ENCODE assay signal across 28 cellular contexts in the genomic region with DNA sequence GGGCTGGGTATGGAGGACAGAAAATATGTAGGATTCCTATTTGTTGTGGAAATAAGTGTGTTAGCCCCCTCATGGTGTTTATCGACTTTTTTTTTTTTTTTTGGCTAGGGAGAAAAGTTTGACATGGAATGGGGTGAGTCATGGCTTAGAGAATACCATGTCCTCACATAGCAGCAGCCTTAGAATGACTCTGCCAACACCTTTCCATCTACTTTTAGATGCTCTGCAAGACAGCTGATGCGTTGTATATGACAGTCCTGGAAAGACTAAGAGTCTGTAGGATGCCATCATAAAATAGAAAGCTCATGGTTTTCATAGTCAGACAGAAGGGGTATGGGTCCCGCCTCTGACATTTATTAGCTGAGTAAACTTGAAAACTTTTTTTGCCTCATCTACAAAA. TPM values are rescaled to one million over a fixed set of nuclear protein-coding genes. Genes with fewer than 3 reads are reported as not detected.
DNase-seq lines count a peak whose midpoint lies in the region; ATAC-seq, FAIRE-seq and TF ChIP-seq lines count a peak whose summit lies in the region.
"Had no signal": no experiment of that assay in that cellular context is flagged by ENCODE, and none has a peak within 500 bp of the region (broad histone marks: within the 10 kb centered on the region; RNA-seq: fewer than 3 reads in every experiment).

No MANE protein-coding gene starts in this region.

- no peaks in the 10 kb centered on the region for H3K79me2 ChIP-seq in HepG2 (ENCODE audit: insufficient read depth, low read length)

- ATAC-seq in HepG2 = no peak
- no peak for ATAC-seq in right lobe of liver
- peak; percentile 53 for ATAC-seq in foreskin keratinocyte
- no peak for ATAC-seq in GM19023 (IDR thresholded peaks at IDR 0.05; ENCODE audit: unreplicated experiment)
- ATAC-seq: A549 had no signal

- no peaks in the 10 kb centered on the region for H3K9me3 ChIP-seq in HepG2 (ENCODE audit: low read length)
- H3K9me3 ChIP-seq in right lobe of liver = no peaks in the 10 kb centered on the region
- H3K9me3 ChIP-seq in tibial artery = no peaks in the 10 kb centered on the region
- H3K9me3 ChIP-seq: A549; BLaER1 treated with 17β-estradiol and CSF1 and Interleukin-3, amounts not matched to agents 10 nM and 100 nM; HAP-1 had no signal

- in situ Hi-C loops in HepG2 (cut with HindIII; ENCODE audit: extremely low pct_ligation_motif_present, low pct_unique_long_range_greater_than_20kb) = no loop called here

- TF ChIP-seq CTCF in HepG2 (CRISPR knock-in tag; IDR thresholded peaks at IDR 0.05) (no peak), right lobe of liver (IDR thresholded peaks at IDR 0.05) (no peak), foreskin keratinocyte (conservative IDR thresholded peaks at IDR 0.05) (no peak), tibial artery (IDR thresholded peaks at IDR 0.05) (no peak)

- POLR2A ChIA-PET in HepG2 (lab: Yijun Ruan, JAX) = no interaction called here

- WGBS in HepG2 (ENCODE audit: low lambda C conversion rate) = 92% methylated on average over 3 of the region's 3 CpGs
- WGBS in right lobe of liver (ENCODE audit: insufficient coverage, low coverage, low lambda C conversion rate, missing lambda C conversion rate) = 67% methylated on average over 3 of the region's 3 CpGs

- peaks cover 13 to 67% of the 10 kb centered on the region in 2 experiments for H3K36me3 ChIP-seq in HepG2 (replicated peaks in 1 of 2; ENCODE audit: control insufficient read depth in 1 of 2, insufficient read depth in 2 of 2, low read length in 2 of 2)
- H3K36me3 ChIP-seq in right lobe of liver = peaks cover 0 to 94% (median 46%) of the 10 kb centered on the region in 4 donors
- no peaks in the 10 kb centered on the region for H3K36me3 ChIP-seq in tibial artery
- H3K36me3 ChIP-seq: BLaER1 treated with 17β-estradiol and CSF1 and Interleukin-3, amounts not matched to agents 10 nM and 100 nM; HAP-1 had no signal

- no peaks in the 10 kb centered on the region for H4K20me1 ChIP-seq in HepG2 (ENCODE audit: insufficient read depth, low read length)
- H4K20me1 ChIP-seq: BLaER1 treated with 17β-estradiol and CSF1 and Interleukin-3, amounts not matched to agents 10 nM and 100 nM had no signal

- intact Hi-C loops in HepG2 (cut with micrococcal nuclease; ENCODE audit: unreplicated experiment) = no loop called here
- intact Hi-C loops in right lobe of liver (cut with DNase I) = no loop called here
- intact Hi-C loops in tibial artery (cut with DNase I; ENCODE audit: low total_unique reads) = no loop called here

- H2AFZ ChIP-seq in HepG2 (ENCODE audit: low read length) = no peak overlapping the region
- H2AFZ ChIP-seq: PC-9 had no signal

- no TSS peak for BruUV-seq in HepG2 (replicated peaks; lab: Mats Ljungman, UMichigan)

- TF ChIP-seq RAD21 in HepG2 (CRISPR knock-in tag; IDR thresholded peaks at IDR 0.05) = no peak

- no peaks in the 10 kb centered on the region for H3K27me3 ChIP-seq in HepG2 (ENCODE audit: control insufficient read depth in 1 of 2, insufficient read depth in 2 of 2, low read length in 2 of 2)
- H3K27me3 ChIP-seq in right lobe of liver = no peaks in the 10 kb centered on the region
- H3K27me3 ChIP-seq in foreskin keratinocyte = peaks cover 10% of the 10 kb centered on the region
- H3K27me3 ChIP-seq in tibial artery = no peaks in the 10 kb centered on the region
- H3K27me3 ChIP-seq: BLaER1 treated with 17β-estradiol and CSF1 and Interleukin-3, amounts not matched to agents 10 nM and 100 nM had no signal

- H3K9ac ChIP-seq in HepG2 (ENCODE audit: insufficient read depth, low read depth, low read length) = no peak overlapping the region
- H3K9ac ChIP-seq: BLaER1 treated with 17β-estradiol and CSF1 and Interleukin-3, amounts not matched to agents 10 nM and 100 nM had no signal

- TF ChIP-seq EP300 in HepG2 (IDR thresholded peaks at IDR 0.05; ENCODE audit: low read depth in 2 of 2, low read length in 2 of 2) = no peak
- no peak for TF ChIP-seq EP300 in HepG2 (CRISPR knock-in tag; IDR thresholded peaks at IDR 0.05; ENCODE audit: borderline replicate concordance)

- CTCF ChIA-PET in HepG2 (lab: Yijun Ruan, JAX; ENCODE audit: low intra/inter-chr PET ratio, low total read pairs) = no interaction called here

- H3K27ac ChIP-seq in HepG2 (ENCODE audit: extremely low read length, insufficient read depth, low read length) (no peak overlapping the region), right lobe of liver (no peak overlapping the region), foreskin keratinocyte (no peak overlapping the region), tibial artery (no peak overlapping the region)
- H3K27ac ChIP-seq: A549; BLaER1 treated with 17β-estradiol and CSF1 and Interleukin-3, amounts not matched to agents 10 nM and 100 nM; PC-9; SK-N-MC had no signal

- H3K4me3 ChIP-seq in HepG2 (replicated peaks in 1 of 3; ENCODE audit: insufficient read depth in 1 of 3, low read depth in 2 of 3, low read length in 3 of 3) (no peak overlapping the region), right lobe of liver (no peak overlapping the region), tibial artery (no peak overlapping the region)
- H3K4me3 ChIP-seq: A549; BLaER1 treated with 17β-estradiol and CSF1 and Interleukin-3, amounts not matched to agents 10 nM and 100 nM; HAP-1; PC-9; SK-N-MC had no signal

- TF ChIP-seq POLR2A in HepG2 (IDR thresholded peaks at IDR 0.05; ENCODE audit: insufficient read depth in 1 of 2, low read depth in 2 of 2, low read length in 2 of 2) (no peak), right lobe of liver (IDR thresholded peaks at IDR 0.05) (no peak)

- DNase-seq in HepG2 (ENCODE audit: low spot score) (no peak), right lobe of liver (no peak), foreskin keratinocyte (no peak), renal cortical epithelial cell (ENCODE audit: low read depth) (peak; percentile 14), tibial artery (no peak), SIG-M5 (lab: John Stamatoyannopoulos, UW) (no peak)
- DNase-seq: AML-193; CD4-positive, alpha-beta T cell; GOT3; HFFc6; IMR-90; KG1; NCI-H1048; NCI-H1417; NCI-H1694; NCI-H2029 treated with DMSO at 0.1 percent for 48 hours; NCI-H526 treated with DMSO at 0.1 percent for 48 hours; PC-9; RPMI8226; SHP77 treated with DMSO at 0.1 percent for 48 hours had no signal

- no peak for FAIRE-seq in HepG2 (lab: Jason Lieb, UNC)
- FAIRE-seq: A549, D721Med, GM18507 had no signal

- H3K4me1 ChIP-seq in HepG2 (ENCODE audit: insufficient read depth, low read length) (no peaks in the 10 kb centered on the region), right lobe of liver (no peaks in the 10 kb centered on the region), foreskin keratinocyte (no peaks in the 10 kb centered on the region), tibial artery (peaks cover 0 to 25% (median 12%) of the 10 kb centered on the region in 4 donors)
- H3K4me1 ChIP-seq: A549; BLaER1 treated with 17β-estradiol and CSF1 and Interleukin-3, amounts not matched to agents 10 nM and 100 nM; HAP-1 had no signal

- no peak overlapping the region for H3K4me2 ChIP-seq in HepG2 (ENCODE audit: low read depth, low read length)
- H3K4me2 ChIP-seq: A549; BLaER1 treated with 17β-estradiol and CSF1 and Interleukin-3, amounts not matched to agents 10 nM and 100 nM; PC-9 had no signal

RNA-seq across cellular contexts. Expression of a gene that starts 37.7 kb away (rescaled TPM):
- total RNA-seq in HepG2 (2016; rRNA removed; fragmentation: Illumina TruSeq; extraction: Trizol) (58.4 and 102 TPM in 2 replicates), right lobe of liver (100 to 1,000 TPM in 4 of 6 experiments, 10 to 100 TPM in 2; 91.6 to 134 (median 112) TPM), foreskin keratinocyte (0.21 TPM in 1 of 2 replicates, not detected in the other), renal cortical epithelial cell (0.17 TPM in 1 of 2 replicates, not detected in the other)
- total RNA-seq in HepG2 (2016; cell fraction: cytosol; rRNA removed; fragmentation: Illumina TruSeq; extraction: Trizol; ENCODE audit: low read depth) = 4.8 and 5.0 TPM in 2 replicates
- total RNA-seq in HepG2 (2016; cell fraction: insoluble cytoplasmic fraction; rRNA removed; fragmentation: Illumina TruSeq; extraction: Trizol) = 55.4 and 103 TPM in 2 replicates
- 13.6 and 15.4 TPM in 2 replicates for total RNA-seq in HepG2 (2016; cell fraction: membrane; rRNA removed; fragmentation: Illumina TruSeq; extraction: Trizol)
- total RNA-seq in HepG2 (2016; cell fraction: nucleus; rRNA removed; fragmentation: Illumina TruSeq; extraction: Trizol) = 112 and 117 TPM in 2 replicates
- polyA plus RNA-seq in HepG2 (2011; rRNA removed) (78.2 and 84.7 TPM in 2 replicates), foreskin keratinocyte (0.01 TPM in 1 of 2 replicates, not detected in the other)
- 25.7 and 42.3 TPM in 2 replicates for polyA plus RNA-seq in HepG2 (2011; cell fraction: cytosol; rRNA removed)
- polyA plus RNA-seq in HepG2 (2011; cell fraction: nucleus; rRNA removed) = 20.9 and 34.4 TPM in 2 replicates
- 101 and 154 TPM in 2 replicates for polyA plus RNA-seq in HepG2 (2012)
- polyA plus RNA-seq in HepG2 (2016; cell fraction: cytosol; fragmentation: Illumina TruSeq; extraction: Trizol; ENCODE audit: low read depth) = 2.5 and 2.9 TPM in 2 replicates
- 33.9 and 35.6 TPM in 2 replicates for polyA plus RNA-seq in HepG2 (2016; cell fraction: insoluble cytoplasmic fraction; fragmentation: Illumina TruSeq; extraction: Trizol; ENCODE audit: low read depth)
- polyA plus RNA-seq in HepG2 (2016; cell fraction: membrane; fragmentation: Illumina TruSeq; extraction: Trizol; ENCODE audit: low read depth) = 6.3 and 7.3 TPM in 2 replicates
- 83.7 and 84.7 TPM in 2 replicates for polyA plus RNA-seq in HepG2 (2016; cell fraction: nucleus; fragmentation: Illumina TruSeq; extraction: Trizol; ENCODE audit: insufficient read depth, low read depth)
- 235 TPM in 1 of 2 replicates, not detected in the other for polyA minus RNA-seq in HepG2 (2011; rRNA and poly(A)+ RNA removed; ENCODE audit: low replicate concordance)
- polyA minus RNA-seq in HepG2 (2011; cell fraction: cytosol; rRNA and poly(A)+ RNA removed) = 56.3 and 83.6 TPM in 2 replicates
- 111 and 137 TPM in 2 replicates for polyA minus RNA-seq in HepG2 (2011; cell fraction: nucleus; rRNA and poly(A)+ RNA removed)
- total RNA-seq: CD4-positive, alpha-beta T cell; G401; HFFc6; PC-9 had no signal

RNA-seq across cellular contexts. Expression of a gene that starts 45.3 kb away (rescaled TPM):
- not detected in 2 replicates for total RNA-seq in HepG2 (2016; rRNA removed; fragmentation: Illumina TruSeq; extraction: Trizol)
- not detected in 2 replicates for total RNA-seq in HepG2 (2016; cell fraction: cytosol; rRNA removed; fragmentation: Illumina TruSeq; extraction: Trizol; ENCODE audit: low read depth)
- total RNA-seq in HepG2 (2016; cell fraction: insoluble cytoplasmic fraction; rRNA removed; fragmentation: Illumina TruSeq; extraction: Trizol) = not detected in 2 replicates
- total RNA-seq in HepG2 (2016; cell fraction: membrane; rRNA removed; fragmentation: Illumina TruSeq; extraction: Trizol) = not detected in 2 replicates
- total RNA-seq in HepG2 (2016; cell fraction: nucleus; rRNA removed; fragmentation: Illumina TruSeq; extraction: Trizol) = not detected in 2 replicates
- polyA plus RNA-seq in HepG2 (2011; rRNA removed) = not detected in 2 replicates
- not detected in 2 replicates for polyA plus RNA-seq in HepG2 (2011; cell fraction: cytosol; rRNA removed)
- polyA plus RNA-seq in HepG2 (2011; cell fraction: nucleus; rRNA removed) = not detected in 2 replicates
- polyA plus RNA-seq in HepG2 (2012) = not detected in 2 replicates
- polyA plus RNA-seq in HepG2 (2016; cell fraction: cytosol; fragmentation: Illumina TruSeq; extraction: Trizol; ENCODE audit: low read depth) = not detected in 2 replicates
- polyA plus RNA-seq in HepG2 (2016; cell fraction: insoluble cytoplasmic fraction; fragmentation: Illumina TruSeq; extraction: Trizol; ENCODE audit: low read depth) = not detected in 2 replicates
- polyA plus RNA-seq in HepG2 (2016; cell fraction: membrane; fragmentation: Illumina TruSeq; extraction: Trizol; ENCODE audit: low read depth) = not detected in 2 replicates
- polyA plus RNA-seq in HepG2 (2016; cell fraction: nucleus; fragmentation: Illumina TruSeq; extraction: Trizol; ENCODE audit: insufficient read depth, low read depth) = not detected in 2 replicates
- polyA minus RNA-seq in HepG2 (2011; rRNA and poly(A)+ RNA removed; ENCODE audit: low replicate concordance) = 0.05 TPM in 1 of 2 replicates, not detected in the other
- not detected in 2 replicates for polyA minus RNA-seq in HepG2 (2011; cell fraction: cytosol; rRNA and poly(A)+ RNA removed)
- not detected in 2 replicates for polyA minus RNA-seq in HepG2 (2011; cell fraction: nucleus; rRNA and poly(A)+ RNA removed)
- under 1 TPM in 4 of 6 experiments, not detected in 2; 0.02 to 0.19 (median 0.12) TPM for total RNA-seq in right lobe of liver
- total RNA-seq in foreskin keratinocyte = not detected in 2 replicates
- polyA plus RNA-seq in foreskin keratinocyte = not detected in 2 replicates
- total RNA-seq in renal cortical epithelial cell = 0.05 TPM in 1 of 2 replicates, not detected in the other
- total RNA-seq: CD4-positive, alpha-beta T cell; G401; IMR-90 had no signal
- polyA plus RNA-seq: A549, IMR-90 had no signal

RNA-seq across cellular contexts. Expression of a gene that starts 48.4 kb away (rescaled TPM):
- total RNA-seq in HepG2 (2016; rRNA removed; fragmentation: Illumina TruSeq; extraction: Trizol) (12.6 and 18.8 TPM in 2 replicates), right lobe of liver (1 to 10 TPM; 3.5 to 6.5 (median 4.0) TPM), foreskin keratinocyte (5.7 and 6.1 TPM in 2 replicates), renal cortical epithelial cell (12.5 and 16.1 TPM in 2 replicates)
- 1.7 and 2.0 TPM in 2 replicates for total RNA-seq in HepG2 (2016; cell fraction: cytosol; rRNA removed; fragmentation: Illumina TruSeq; extraction: Trizol; ENCODE audit: low read depth)
- 10.2 and 21.2 TPM in 2 replicates for total RNA-seq in HepG2 (2016; cell fraction: insoluble cytoplasmic fraction; rRNA removed; fragmentation: Illumina TruSeq; extraction: Trizol)
- 3.0 and 5.1 TPM in 2 replicates for total RNA-seq in HepG2 (2016; cell fraction: membrane; rRNA removed; fragmentation: Illumina TruSeq; extraction: Trizol)
- total RNA-seq in HepG2 (2016; cell fraction: nucleus; rRNA removed; fragmentation: Illumina TruSeq; extraction: Trizol) = 7.6 and 13.0 TPM in 2 replicates
- polyA plus RNA-seq in HepG2 (2011; rRNA removed) (2.1 and 3.9 TPM in 2 replicates), foreskin keratinocyte (2.1 and 2.6 TPM in 2 replicates)
- 1.2 and 1.9 TPM in 2 replicates for polyA plus RNA-seq in HepG2 (2011; cell fraction: cytosol; rRNA removed)
- polyA plus RNA-seq in HepG2 (2011; cell fraction: nucleus; rRNA removed) = 1.6 TPM in 2 replicates
- polyA plus RNA-seq in HepG2 (2012) = 3.4 and 5.1 TPM in 2 replicates
- 0.54 and 0.82 TPM in 2 replicates for polyA plus RNA-seq in HepG2 (2016; cell fraction: cytosol; fragmentation: Illumina TruSeq; extraction: Trizol; ENCODE audit: low read depth)
- polyA plus RNA-seq in HepG2 (2016; cell fraction: insoluble cytoplasmic fraction; fragmentation: Illumina TruSeq; extraction: Trizol; ENCODE audit: low read depth) = 15.7 and 17.7 TPM in 2 replicates
- polyA plus RNA-seq in HepG2 (2016; cell fraction: membrane; fragmentation: Illumina TruSeq; extraction: Trizol; ENCODE audit: low read depth) = 1.3 and 1.4 TPM in 2 replicates
- polyA plus RNA-seq in HepG2 (2016; cell fraction: nucleus; fragmentation: Illumina TruSeq; extraction: Trizol; ENCODE audit: insufficient read depth, low read depth) = 9.4 TPM in 2 replicates
- 1.2 and 2.2 TPM in 2 replicates for polyA minus RNA-seq in HepG2 (2011; rRNA and poly(A)+ RNA removed; ENCODE audit: low replicate concordance)
- polyA minus RNA-seq in HepG2 (2011; cell fraction: cytosol; rRNA and poly(A)+ RNA removed) = 2.3 and 2.5 TPM in 2 replicates
- 7.2 and 8.9 TPM in 2 replicates for polyA minus RNA-seq in HepG2 (2011; cell fraction: nucleus; rRNA and poly(A)+ RNA removed)
